In genomic region chr18:7608174-7608550, GRCh38 we compare ENCODE assay signal across 18 cellular contexts. TPM values are rescaled to one million over a fixed set of nuclear protein-coding genes. Genes with fewer than 3 reads are reported as not detected.
DNase-seq lines count a peak whose midpoint lies in the region; ATAC-seq and TF ChIP-seq lines count a peak whose summit lies in the region.
"Had no signal": no experiment of that assay in that cellular context is flagged by ENCODE, and none has a peak within 500 bp of the region (broad histone marks: within the 10 kb centered on the region; RNA-seq: fewer than 3 reads in every experiment).

No MANE protein-coding gene starts in this region.

- DNase-seq in AG20443 (ENCODE audit: low spot score) (peak; percentile 49), SJCRH30 (no peak), sigmoid colon (no peak), ecto neural progenitor cell (ENCODE audit: low spot score) (no peak), H4 (ENCODE audit: low spot score) (no peak), COR-L47 (lab: John Stamatoyannopoulos, UW) (no peak), epidermal melanocyte (ENCODE audit: insufficient read length, low spot score) (no peak)
- DNase-seq: activated naive CD8-positive, alpha-beta T cell treated with anti-CD3 and anti-CD28 coated beads for 36 hours; AML-193; GDM1; lower lobe of right lung; NCI-H187; NCI-H446 treated with DMSO at 0.1 percent for 48 hours; T-helper 2 cell had no signal

- intact Hi-C loops in sigmoid colon (cut with DNase I) = no loop called here

- H3K4me1 ChIP-seq in SJCRH30 (peaks cover 7% of the 10 kb centered on the region), gastroesophageal sphincter (peaks cover 10 to 62% (median 41%) of the 10 kb centered on the region in 3 donors), sigmoid colon (peaks cover 0 to 56% (median 48%) of the 10 kb centered on the region in 4 donors)

- ATAC-seq in gastroesophageal sphincter = no peak
- ATAC-seq: activated CD4-positive, CD25-positive, alpha-beta regulatory T cell treated with anti-CD3 and anti-CD28 coated beads, Interleukin-2, amount 50 U/mL, for 24 hours; natural killer cell treated with Interleukin-12 subunit alpha and Interleukin-12 subunit beta and Interleukin-15 and Interleukin-18, amount 100 ng/mL, for 72 hours had no signal

- TF ChIP-seq EP300 in gastroesophageal sphincter (IDR thresholded peaks at IDR 0.05) (no peak), sigmoid colon (IDR thresholded peaks at IDR 0.05) (no peak)

- H3K4me3 ChIP-seq in SJCRH30 (no peak overlapping the region; the same call in 1 of the 2 replicates), gastroesophageal sphincter (no peak overlapping the region), sigmoid colon (no peak overlapping the region)
- H3K4me3 ChIP-seq: lower lobe of right lung, vagina had no signal

- WGBS in gastroesophageal sphincter (ENCODE audit: low coverage in 1 of 2), 2 donors = 13 to 25% methylated on average over 1 of the region's 1 CpG
- WGBS in sigmoid colon, 2 donors = 71 to 76% methylated on average over 1 of the region's 1 CpG

- H3K27me3 ChIP-seq in SJCRH30 (no peaks in the 10 kb centered on the region), gastroesophageal sphincter (no peaks in the 10 kb centered on the region), sigmoid colon (no peaks in the 10 kb centered on the region)
- H3K27me3 ChIP-seq: vagina had no signal

- H3K9me3 ChIP-seq in SJCRH30 (replicated peaks) (no peaks in the 10 kb centered on the region), gastroesophageal sphincter (no peaks in the 10 kb centered on the region), sigmoid colon (no peaks in the 10 kb centered on the region)
- H3K9me3 ChIP-seq: lower lobe of right lung, vagina had no signal

- TF ChIP-seq POLR2A in gastroesophageal sphincter (IDR thresholded peaks at IDR 0.05) = no peak
- no peak for TF ChIP-seq POLR2A in sigmoid colon (IDR thresholded peaks at IDR 0.05)

- TF ChIP-seq CTCF in gastroesophageal sphincter (IDR thresholded peaks at IDR 0.05) (no peak), sigmoid colon (IDR thresholded peaks at IDR 0.05) (no peak)

- peak overlapping the region; percentile 14; the same call in 1 of the 2 replicates for H3K27ac ChIP-seq in SJCRH30
- peak overlapping the region in 3 of 4 donors; percentile 57 to 64 (median 61) for H3K27ac ChIP-seq in gastroesophageal sphincter
- peak overlapping the region in 3 of 4 donors; percentile 31 to 71 (median 48) for H3K27ac ChIP-seq in sigmoid colon
- H3K27ac ChIP-seq: lower lobe of right lung, vagina had no signal

- no peaks in the 10 kb centered on the region for H3K36me3 ChIP-seq in SJCRH30
- no peaks in the 10 kb centered on the region for H3K36me3 ChIP-seq in gastroesophageal sphincter
- H3K36me3 ChIP-seq in sigmoid colon = no peaks in the 10 kb centered on the region
- H3K36me3 ChIP-seq: lower lobe of right lung, vagina had no signal

RNA-seq across cellular contexts. Expression of gene PTPRM, which starts 41.0 kb away (rescaled TPM):
- 10.1 and 11.0 TPM in 2 replicates for total RNA-seq in SJCRH30 (2014; rRNA removed; shearing (Covaris generic))
- total RNA-seq in gastroesophageal sphincter (10 to 100 TPM; 81.5 to 98.9 (median 86.8) TPM), sigmoid colon (100 to 1,000 TPM in 1 of 4 donors, 10 to 100 TPM in 3; 62.8 to 151 (median 73.4) TPM)
- polyA plus RNA-seq in sigmoid colon = 10 to 100 TPM in 1 of 3 donors, 1 to 10 TPM in 2; 3.9 to 18.0 (median 4.8) TPM
- total RNA-seq in H4 (2014; rRNA removed; shearing (Covaris generic)) = 17.6 and 37.3 TPM in 2 replicates
